Comparison of ENCODE assay signal across 26 cellular contexts in the genomic region with DNA sequence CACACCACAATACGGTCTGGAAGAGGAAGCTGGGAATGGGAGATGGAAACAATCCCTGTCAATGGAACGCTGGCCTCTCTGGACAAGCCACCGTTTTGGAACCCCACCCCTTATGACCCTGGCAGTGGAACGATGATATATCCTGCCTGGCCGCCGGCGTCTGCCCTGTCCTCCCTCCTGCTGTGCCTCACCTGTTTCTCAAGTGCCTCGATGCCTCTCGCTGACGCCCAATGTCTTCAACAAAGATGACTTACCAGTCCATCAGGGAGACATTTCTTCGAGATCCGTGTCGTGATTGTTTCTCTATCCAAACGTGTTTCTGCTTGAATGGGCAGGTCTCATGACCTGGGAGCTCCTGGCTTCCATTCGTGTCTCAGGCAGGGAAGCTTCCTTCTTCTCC.
"Had no signal": no experiment of that assay in that cellular context is flagged by ENCODE, and none has a peak within 500 bp of the region (broad histone marks: within the 10 kb centered on the region; RNA-seq: fewer than 3 reads in every experiment).

No MANE protein-coding gene starts in this region.

- DNase-seq: activated CD4-positive, alpha-beta T cell treated with anti-CD3 and anti-CD28 coated beads, Interleukin-2, amount 10 ng/mL, durations not matched to agents 24 days and 14 days; activated CD8-positive, alpha-beta T cell treated with anti-CD3 and anti-CD28 coated beads for 36 hours; anterior cingulate cortex; body of pancreas; cerebellar nuclear complex; colonic mucosa; foreskin fibroblast; kidney glomerular epithelial cell; mesendoderm; mucosa of descending colon; small intestine; stimulated activated CD4-positive, alpha-beta T cell treated with anti-CD3 and anti-CD28 coated beads, Interleukin-2, amount 100 ng/mL, for 24 hours; stimulated activated naive CD4-positive, alpha-beta T cell; T-helper 17 cell; T1000; trophoblast cell; WERI-Rb-1 had no signal

- ATAC-seq: activated CD4-positive, CD25-positive, alpha-beta regulatory T cell treated with anti-CD3 and anti-CD28 coated beads, Interleukin-2, amount 50 U/mL, for 24 hours; activated CD8-positive, alpha-beta T cell treated with anti-CD3 and anti-CD28 coated beads for 36 hours; body of pancreas; heart left ventricle; left lobe of liver; mucosa of descending colon; natural killer cell treated with Interleukin-12 subunit alpha and Interleukin-12 subunit beta and Interleukin-15 and Interleukin-18, amount 100 ng/mL, for 72 hours; sciatic nerve; SK-N-SH treated with all-trans-retinoic acid at 6 μM for 48 hours; T-helper 17 cell had no signal

- H3K4me1 ChIP-seq: body of pancreas, colonic mucosa, heart left ventricle had no signal

- H3K27me3 Mint-ChIP-seq: activated CD4-positive, alpha-beta T cell treated with anti-CD3 and anti-CD28 coated beads, Interleukin-2, amount 10 ng/mL, durations not matched to agents 24 days and 14 days; activated CD8-positive, alpha-beta T cell treated with anti-CD3 and anti-CD28 coated beads for 36 hours; activated naive CD4-positive, alpha-beta T cell treated with anti-CD3 and anti-CD28 coated beads, Interleukin-2, amount 50 U/mL, for 24 hours; natural killer cell treated with Interleukin-12 subunit alpha and Interleukin-12 subunit beta and Interleukin-15 and Interleukin-18, amount 100 ng/mL, for 72 hours; progenitor cell of endocrine pancreas; T-helper 17 cell had no signal

- H3K9me3 Mint-ChIP-seq: activated naive CD4-positive, alpha-beta T cell treated with anti-CD3 and anti-CD28 coated beads, Interleukin-2, amount 50 U/mL, for 24 hours had no signal

- H3K27me3 ChIP-seq: body of pancreas, colonic mucosa, heart left ventricle had no signal

- H3K36me3 Mint-ChIP-seq: activated naive CD4-positive, alpha-beta T cell treated with anti-CD3 and anti-CD28 coated beads, Interleukin-2, amount 50 U/mL, for 24 hours had no signal

- H3K27ac Mint-ChIP-seq: activated CD4-positive, alpha-beta T cell treated with anti-CD3 and anti-CD28 coated beads, Interleukin-2, amount 10 ng/mL, durations not matched to agents 24 days and 14 days; activated CD8-positive, alpha-beta T cell treated with anti-CD3 and anti-CD28 coated beads for 36 hours; activated naive CD4-positive, alpha-beta T cell treated with anti-CD3 and anti-CD28 coated beads, Interleukin-2, amount 50 U/mL, for 24 hours; activated T-helper 2 cell treated with anti-CD3 and anti-CD28 coated beads, Interferon-gamma antibody, Interleukin-2, Interleukin-4, amounts not matched to agents 10 μg/mL and 5 μg/mL and 100 μg/mL, durations not matched to agents 14 hours and 24 hours and 36 hours; natural killer cell treated with Interleukin-12 subunit alpha and Interleukin-12 subunit beta and Interleukin-15 and Interleukin-18, amount 100 ng/mL, for 72 hours; progenitor cell of endocrine pancreas; T-helper 17 cell had no signal

- H3K27ac ChIP-seq: body of pancreas, colonic mucosa, heart left ventricle, WERI-Rb-1 had no signal

- H3K4me1 Mint-ChIP-seq: activated CD4-positive, alpha-beta T cell treated with anti-CD3 and anti-CD28 coated beads, Interleukin-2, amount 10 ng/mL, durations not matched to agents 24 days and 14 days; activated naive CD4-positive, alpha-beta T cell treated with anti-CD3 and anti-CD28 coated beads, Interleukin-2, amount 50 U/mL, for 24 hours; T-helper 17 cell had no signal

- H3K4me3 Mint-ChIP-seq: activated CD4-positive, alpha-beta T cell treated with anti-CD3 and anti-CD28 coated beads, Interleukin-2, amount 10 ng/mL, durations not matched to agents 24 days and 14 days; activated CD8-positive, alpha-beta T cell treated with anti-CD3 and anti-CD28 coated beads for 36 hours; activated naive CD4-positive, alpha-beta T cell treated with anti-CD3 and anti-CD28 coated beads, Interleukin-2, amount 50 U/mL, for 24 hours; natural killer cell treated with Interleukin-12 subunit alpha and Interleukin-12 subunit beta and Interleukin-15 and Interleukin-18, amount 100 ng/mL, for 72 hours; T-helper 17 cell had no signal

- H3K9me3 ChIP-seq: body of pancreas, colonic mucosa, heart left ventricle had no signal
